ENCODE assay signal across 20 cellular contexts in genomic region chr7:1995426-1995825, GRCh38.
"Had no signal": no experiment of that assay in that cellular context is flagged by ENCODE, and none has a peak within 500 bp of the region (broad histone marks: within the 10 kb centered on the region; RNA-seq: fewer than 3 reads in every experiment).

No MANE protein-coding gene starts in this region.

- H3K4me1 ChIP-seq: colonic mucosa, tibial artery had no signal

- H3K27ac ChIP-seq: colonic mucosa, dorsolateral prefrontal cortex, right atrium auricular region, tibial artery had no signal

- FAIRE-seq: endothelial cell of umbilical vein had no signal

- H3K4me3 ChIP-seq: colonic mucosa, dorsolateral prefrontal cortex, right atrium auricular region, tibial artery had no signal

- DNase-seq: activated CD4-positive, alpha-beta memory T cell treated with anti-CD3 and anti-CD28 coated beads, Interleukin-2, amount 10 ng/mL, durations not matched to agents 7 days and 5 days; activated CD4-positive, alpha-beta T cell treated with anti-CD3 and anti-CD28 coated beads, Interleukin-2, amount 10 ng/mL, durations not matched to agents 24 days and 14 days; activated effector memory CD4-positive, alpha-beta T cell treated with anti-CD3 and anti-CD28 coated beads, Interleukin-2, amount 50 U/mL, for 16 hours; activated naive CD4-positive, alpha-beta T cell treated with anti-CD3 and anti-CD28 coated beads, Interleukin-2, amount 10 ng/mL, durations not matched to agents 7 days and 5 days; amygdala; colonic mucosa; dorsolateral prefrontal cortex; effector memory CD8-positive, alpha-beta T cell; foreskin melanocyte; hippocampal formation; left ventricle myocardium superior; mammary epithelial cell; midbrain; natural killer cell; stimulated activated naive CD8-positive, alpha-beta T cell treated with anti-CD3 and anti-CD28 coated beads, Interleukin-15, amount 100 ng/mL, for 72 hours; tibial artery had no signal

- H3K36me3 ChIP-seq: colonic mucosa, right atrium auricular region, tibial artery had no signal

- H3K9me3 ChIP-seq: colonic mucosa, right atrium auricular region, tibial artery had no signal

- ATAC-seq: activated CD4-positive, CD25-positive, alpha-beta regulatory T cell treated with anti-CD3 and anti-CD28 coated beads, Interleukin-2, amount 50 U/mL, for 24 hours; effector memory CD8-positive, alpha-beta T cell; esophagus mucosa; left ventricle myocardium superior; natural killer cell had no signal

- H3K27me3 ChIP-seq: colonic mucosa, dorsolateral prefrontal cortex, right atrium auricular region, tibial artery had no signal
